Comparison of ENCODE assay signal across 8 cellular contexts in genomic region chr7:140672382-140673062, GRCh38. TPM values are rescaled to one million over a fixed set of nuclear protein-coding genes. Genes with fewer than 3 reads are reported as not detected.
DNase-seq lines count a peak whose midpoint lies in the region; ATAC-seq and TF ChIP-seq lines count a peak whose summit lies in the region.

TSS of gene ADCK2 (plus strand) at chr7:140672945. CDS start at chr7:140673331, 386 bp downstream.

- peak within 1 kb of the TSS; percentile 86 to 91 for H3K4me3 Mint-ChIP-seq in effector memory CD8-positive, alpha-beta T cell
- H3K4me3 Mint-ChIP-seq in mesothelial cell of epicardium: peak within 1 kb of the TSS; percentile 79

- DNase-seq in NCI-H2081 (lab: John Stamatoyannopoulos, UW) (peak; percentile 58 to 65), NCI-H2081 treated with DMSO at 0.1 percent for 48 hours (lab: John Stamatoyannopoulos, UW) (no peak), NCI-H146 (lab: John Stamatoyannopoulos, UW) (peak; percentile 66), mesothelial cell of epicardium (ENCODE audit: low spot score in 2 of 2, unreplicated experiment in 2 of 2) (peak in 1 of 2 experiments; percentile 61)
- DNase-seq in activated CD4-positive, alpha-beta T cell treated with anti-CD3 and anti-CD28 coated beads, Interleukin-2, amount 50 U/mL, for 1 hour: peak; percentile 56
- peak in 2 of 3 experiments; percentile 42 to 58 for DNase-seq in effector memory CD8-positive, alpha-beta T cell
- DNase-seq in stimulated activated CD8-positive, alpha-beta memory T cell treated with anti-CD3 and anti-CD28 coated beads, Interleukin-15, amount 100 ng/mL, for 48 hours (ENCODE audit: low read depth in 2 of 2): peak; percentile 40 to 56

- no peaks in the 10 kb centered on the region for H3K27me3 Mint-ChIP-seq in effector memory CD8-positive, alpha-beta T cell
- no peaks in the 10 kb centered on the region for H3K27me3 Mint-ChIP-seq in mesothelial cell of epicardium (ENCODE audit: low read depth)

- peaks cover 16 to 19% of the 10 kb centered on the region in 2 donors for H3K4me1 Mint-ChIP-seq in effector memory CD8-positive, alpha-beta T cell (ENCODE audit: low read depth in 2 of 2)
- H3K4me1 Mint-ChIP-seq in mesothelial cell of epicardium: peaks cover 51% of the 10 kb centered on the region

- peak within 1 kb of the TSS; percentile 87 to 89 for H3K27ac Mint-ChIP-seq in effector memory CD8-positive, alpha-beta T cell
- H3K27ac Mint-ChIP-seq in mesothelial cell of epicardium: peak within 1 kb of the TSS; percentile 87

- H3K36me3 Mint-ChIP-seq in effector memory CD8-positive, alpha-beta T cell (ENCODE audit: insufficient read depth): peaks cover 3% of the 10 kb centered on the region
- H3K36me3 Mint-ChIP-seq in mesothelial cell of epicardium: peaks cover 3% of the 10 kb centered on the region

- H3K9me3 Mint-ChIP-seq in effector memory CD8-positive, alpha-beta T cell: no peaks in the 10 kb centered on the region
- H3K9me3 Mint-ChIP-seq in mesothelial cell of epicardium: no peaks in the 10 kb centered on the region

- peak; percentile 64 for ATAC-seq in HG02588 (IDR thresholded peaks at IDR 0.05; ENCODE audit: unreplicated experiment)
- peak; percentile 70 for ATAC-seq in effector memory CD8-positive, alpha-beta T cell (replicated peaks)

- TF ChIP-seq CTCF in mesothelial cell of epicardium (IDR thresholded peaks at IDR 0.05; ENCODE audit: unreplicated experiment): no peak

RNA-seq across cellular contexts. Expression of gene ADCK2, which starts in this region (rescaled TPM):
- total RNA-seq in mesothelial cell of epicardium: 24.9 to 28.8 TPM (median 26.6 TPM) in 3 replicates
